1 cellular context compared by ENCODE assay signal in the genomic region with DNA sequence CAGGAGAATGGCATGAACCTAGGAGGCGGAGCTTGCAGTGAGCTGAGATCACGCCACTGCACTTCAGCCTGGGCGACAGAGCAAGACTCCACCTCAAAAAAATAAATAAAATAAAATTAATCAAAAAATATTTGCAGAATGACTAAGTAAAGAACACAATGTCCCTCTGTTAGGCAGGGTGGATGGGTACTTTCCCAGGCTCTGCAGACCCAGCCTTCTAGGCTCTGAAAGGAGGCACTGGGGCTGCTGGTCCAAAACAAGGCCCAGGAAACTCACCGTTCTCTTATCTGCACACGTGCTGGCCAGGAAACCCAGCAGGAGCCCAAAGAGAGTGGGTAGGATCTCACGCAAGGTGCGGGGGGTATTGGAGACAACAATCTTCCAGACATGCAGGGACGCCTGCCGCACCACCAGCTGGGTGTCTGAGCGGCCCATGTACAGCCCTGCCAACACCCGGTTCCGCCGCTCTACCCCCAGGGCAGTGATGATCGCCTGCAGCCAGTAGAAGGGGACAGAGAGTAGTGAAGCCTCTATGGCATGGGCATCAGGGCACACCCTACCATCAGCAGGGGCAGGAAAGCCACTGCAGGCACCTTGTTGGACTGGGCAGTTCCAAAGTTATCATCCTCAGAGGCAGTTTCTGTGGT.
TF ChIP-seq lines count a peak whose summit lies in the region.

No MANE protein-coding gene starts in this region.

TF ChIP-seq in IMR-90, 13 proteins besides CTCF, POLR2A, EP300 and RAD21:
- no peak for TF ChIP-seq RCOR1 (IDR thresholded peaks at IDR 0.05; ENCODE audit: insufficient replicate concordance, low read length)
- no peak for TF ChIP-seq SMC3 (IDR thresholded peaks at IDR 0.05; ENCODE audit: low read depth, low read length)
- TF ChIP-seq MAFK (IDR thresholded peaks at IDR 0.05; ENCODE audit: low read depth, low read length): no peak
- TF ChIP-seq, protein P1, sequence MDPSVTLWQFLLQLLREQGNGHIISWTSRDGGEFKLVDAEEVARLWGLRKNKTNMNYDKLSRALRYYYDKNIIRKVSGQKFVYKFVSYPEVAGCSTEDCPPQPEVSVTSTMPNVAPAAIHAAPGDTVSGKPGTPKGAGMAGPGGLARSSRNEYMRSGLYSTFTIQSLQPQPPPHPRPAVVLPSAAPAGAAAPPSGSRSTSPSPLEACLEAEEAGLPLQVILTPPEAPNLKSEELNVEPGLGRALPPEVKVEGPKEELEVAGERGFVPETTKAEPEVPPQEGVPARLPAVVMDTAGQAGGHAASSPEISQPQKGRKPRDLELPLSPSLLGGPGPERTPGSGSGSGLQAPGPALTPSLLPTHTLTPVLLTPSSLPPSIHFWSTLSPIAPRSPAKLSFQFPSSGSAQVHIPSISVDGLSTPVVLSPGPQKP (IDR thresholded peaks at IDR 0.05; ENCODE audit: borderline replicate concordance, low read depth, low read length): no peak
- TF ChIP-seq CHD1 (IDR thresholded peaks at IDR 0.05; ENCODE audit: low read depth, low read length): no peak
- TF ChIP-seq FOS (IDR thresholded peaks at IDR 0.05; ENCODE audit: low read depth, low read length): no peak
- TF ChIP-seq MAZ (IDR thresholded peaks at IDR 0.05; ENCODE audit: borderline replicate concordance, low read depth, low read length): no peak
